Comparison of ENCODE assay signal across 12 cellular contexts in genomic region chr6:56891754-56892153, GRCh38.
DNase-seq lines count a peak whose midpoint lies in the region; TF ChIP-seq lines count a peak whose summit lies in the region.
"Had no signal": no experiment of that assay in that cellular context is flagged by ENCODE, and none has a peak within 500 bp of the region (broad histone marks: within the 10 kb centered on the region; RNA-seq: fewer than 3 reads in every experiment).

No MANE protein-coding gene starts in this region.

- H3K4me1 ChIP-seq in right atrium auricular region = no peaks in the 10 kb centered on the region

- peaks cover 10% of the 10 kb centered on the region for H3K36me3 Mint-ChIP-seq in mesothelial cell of epicardium

- H3K4me1 Mint-ChIP-seq in mesothelial cell of epicardium = peaks cover 4% of the 10 kb centered on the region

- no peak for TF ChIP-seq POLR2A in erythroblast (IDR thresholded peaks at IDR 0.05; ENCODE audit: low read length)

- CTCF ChIA-PET in AG04450 (lab: Charles Lee) = interaction anchor here (0.6 to 3.8 kb wide), 10 partner anchors 10 to 425 kb away, joined by 3 to 44 read pairs (median 4); partner anchors contain the start of gene BEND6

- H3K27me3 ChIP-seq in AG04450 (ENCODE audit: control insufficient read depth, insufficient read depth, low read length) (no peaks in the 10 kb centered on the region), right atrium auricular region (no peaks in the 10 kb centered on the region)

- H3K4me3 ChIP-seq in AG04450 (ENCODE audit: low read depth, low read length) (no peak overlapping the region), right atrium auricular region (no peak overlapping the region)

- H3K9me3 Mint-ChIP-seq in mesothelial cell of epicardium = peaks cover 10% of the 10 kb centered on the region

- no peaks in the 10 kb centered on the region for H3K27me3 Mint-ChIP-seq in mesothelial cell of epicardium (ENCODE audit: low read depth)

- H3K9me3 ChIP-seq in AG04450 (ENCODE audit: control insufficient read depth, insufficient read depth, low read length) (no peaks in the 10 kb centered on the region), right atrium auricular region (no peaks in the 10 kb centered on the region)

- H3K4me3 Mint-ChIP-seq in mesothelial cell of epicardium = no peak overlapping the region

- POLR2A ChIA-PET in AG04450 (lab: Yijun Ruan, JAX) = interaction anchor here (2.0 kb wide), 1 partner anchor 11 kb away, joined by 12 read pairs; no protein-coding TSS in a partner anchor

- no peak overlapping the region for H3K27ac Mint-ChIP-seq in mesothelial cell of epicardium

- peak overlapping the region; percentile 98 for H3K27ac ChIP-seq in AG04450 (ENCODE audit: low read depth, low read length)
- no peak overlapping the region for H3K27ac ChIP-seq in right atrium auricular region

- DNase-seq in AG04450 (ENCODE audit: low read depth, low spot score) (peak; percentile 8), M059J (ENCODE audit: low read depth) (peak; percentile 56), erythroblast (lab: John Stamatoyannopoulos, UW) (peak; percentile 3 to 26), right atrium auricular region (ENCODE audit: low spot score) (no peak), NCI-H1436 treated with DMSO at 0.1 percent for 48 hours (lab: John Stamatoyannopoulos, UW) (no peak), NOMO-1 treated with DMSO at 0.1 percent for 48 hours (lab: John Stamatoyannopoulos, UW; ENCODE audit: unreplicated experiment) (no peak), mesothelial cell of epicardium (ENCODE audit: low spot score in 2 of 2, unreplicated experiment in 2 of 2) (no peak)
- DNase-seq: DMS79; head of caudate nucleus; NCI-H2081; stimulated activated naive CD4-positive, alpha-beta T cell had no signal

- TF ChIP-seq CTCF in AG04450 (IDR thresholded peaks at IDR 0.05; ENCODE audit: low read depth, low read length) (peak; percentile 27; the same call in 1 of the 2 replicates), GM12872 (IDR thresholded peaks at IDR 0.05; ENCODE audit: insufficient read depth, low read depth, low read length) (0 out of 3 replicates have a peak, but pooled peaks have one; percentile 27), right atrium auricular region (IDR thresholded peaks at IDR 0.05) (no peak), mesothelial cell of epicardium (IDR thresholded peaks at IDR 0.05; ENCODE audit: unreplicated experiment) (no peak)

- no peaks in the 10 kb centered on the region for H3K36me3 ChIP-seq in right atrium auricular region

Comparison
In these comparisons a context has a peak if more than half of its experiments do, and no peak if none do; other contexts are left out.
1. DNase-seq: peak in AG04450 (single experiment), M059J (single experiment) and erythroblast (2 of 2); none in right atrium auricular region (single experiment), NCI-H1436 treated with DMSO at 0.1 percent for 48 hours (single experiment), NOMO-1 treated with DMSO at 0.1 percent for 48 hours (single experiment) and mesothelial cell of epicardium (0 of 2).
2. CTCF ChIP-seq: peak in AG04450 (single experiment) and GM12872 (single experiment); none in right atrium auricular region (0 of 2) and mesothelial cell of epicardium (single experiment).